Comparison of ENCODE assay signal across 8 cellular contexts in genomic region chr11:74748211-74749126, GRCh38. TPM values are rescaled to one million over a fixed set of nuclear protein-coding genes. Genes with fewer than 3 reads are reported as not detected.
DNase-seq lines count a peak whose midpoint lies in the region; ATAC-seq and TF ChIP-seq lines count a peak whose summit lies in the region.

RNF169 (plus strand) TSS chr11:74748849; CDS start chr11:74748881, 32 bp downstream.

- CTCF ChIA-PET in RWPE1 (lab: Yijun Ruan, JAX), result interaction anchor here (0.6 kb wide), 1 partner anchor 47 kb away, joined by 7 read pairs; no protein-coding TSS in a partner anchor

- H3K4me3 Mint-ChIP-seq in activated T-helper 17 cell treated with anti-CD3 and anti-CD28 coated beads, Interleukin-2, amount 50 U/mL, for 72 hours, result peak within 1 kb of the TSS; percentile 92
- H3K4me3 Mint-ChIP-seq in natural killer cell, result peak within 1 kb of the TSS; percentile 95

- peaks cover 11% of the 10 kb centered on the region for H3K36me3 Mint-ChIP-seq in activated T-helper 17 cell treated with anti-CD3 and anti-CD28 coated beads, Interleukin-2, amount 50 U/mL, for 72 hours (ENCODE audit: low read depth)
- H3K36me3 Mint-ChIP-seq in natural killer cell, result no peaks in the 10 kb centered on the region

- peak within 1 kb of the TSS; percentile 93 for H3K27ac ChIP-seq in RWPE1

- intact Hi-C loops in natural killer cell (cut with micrococcal nuclease), result loop anchor here (1.0 to 2.0 kb wide), 2 partner anchors 34 to 73 kb away; no protein-coding TSS in a partner anchor

- peak within 1 kb of the TSS; percentile 88 for H3K27ac Mint-ChIP-seq in activated T-helper 17 cell treated with anti-CD3 and anti-CD28 coated beads, Interleukin-2, amount 50 U/mL, for 72 hours
- peak within 1 kb of the TSS; percentile 87 to 93 for H3K27ac Mint-ChIP-seq in natural killer cell

- H3K9me3 Mint-ChIP-seq in activated T-helper 17 cell treated with anti-CD3 and anti-CD28 coated beads, Interleukin-2, amount 50 U/mL, for 72 hours, result no peaks in the 10 kb centered on the region
- H3K9me3 Mint-ChIP-seq in natural killer cell, result no peaks in the 10 kb centered on the region

- H3K4me1 Mint-ChIP-seq in activated T-helper 17 cell treated with anti-CD3 and anti-CD28 coated beads, Interleukin-2, amount 50 U/mL, for 72 hours, result peaks cover 23% of the 10 kb centered on the region
- peaks cover 20 to 33% of the 10 kb centered on the region in 2 donors for H3K4me1 Mint-ChIP-seq in natural killer cell

- no peaks in the 10 kb centered on the region for H3K27me3 Mint-ChIP-seq in activated T-helper 17 cell treated with anti-CD3 and anti-CD28 coated beads, Interleukin-2, amount 50 U/mL, for 72 hours
- no peaks in the 10 kb centered on the region for H3K27me3 Mint-ChIP-seq in natural killer cell (ENCODE audit: low read depth in 2 of 2)

- H3K4me3 ChIP-seq in LNCaP clone FGC (ENCODE audit: low read depth, low read length), result peak within 1 kb of the TSS; percentile 85
- peak within 1 kb of the TSS; percentile 84 for H3K4me3 ChIP-seq in fibroblast of mammary gland (ENCODE audit: control insufficient read depth, low read depth, low read length)

- POLR2A ChIA-PET in RWPE1 (lab: Yijun Ruan, JAX; ENCODE audit: low non-redundant PET), result no interaction called here

- peak; percentile 96 for DNase-seq in Daoy (ENCODE audit: low read depth)
- DNase-seq in GOT3 (lab: John Stamatoyannopoulos, UW), result peak; percentile 10
- DNase-seq in LNCaP clone FGC (ENCODE audit: low read depth), result peak; percentile 90
- DNase-seq in RWPE1 (ENCODE audit: low spot score), result peak; percentile 98
- peak; percentile 94 for DNase-seq in fibroblast of mammary gland (ENCODE audit: low read depth)
- DNase-seq in natural killer cell, result peak; percentile 87
- peak; percentile 92 for DNase-seq in stimulated activated naive CD4-positive, alpha-beta T cell treated with Interleukin-2 at 50 U/mL for 16 hours (lab: John Stamatoyannopoulos, UW)

- TF ChIP-seq CTCF in LNCaP clone FGC (IDR thresholded peaks at IDR 0.05; ENCODE audit: control insufficient read depth, extremely low read depth, insufficient read depth) (no peak), RWPE1 (conservative IDR thresholded peaks at IDR 0.05; ENCODE audit: low read depth) (no peak), fibroblast of mammary gland (conservative IDR thresholded peaks at IDR 0.05; ENCODE audit: control insufficient read depth, insufficient read depth, low read depth, low read length) (no peak), natural killer cell (IDR thresholded peaks at IDR 0.05) (no peak)

- peak; percentile 99 for ATAC-seq in activated T-helper 17 cell treated with anti-CD3 and anti-CD28 coated beads, Interleukin-2, amount 50 U/mL, for 72 hours (replicated peaks)
- peak; percentile 97 to 99 (median 97) for ATAC-seq in natural killer cell

RNA-seq across cellular contexts. Expression of gene RNF169, which starts in this region (rescaled TPM):
- 5.0 and 5.8 TPM in 2 replicates for total RNA-seq in Daoy (2014; rRNA removed; shearing (Covaris generic))
- 10 to 100 TPM; 14.6 to 15.8 TPM for total RNA-seq in activated T-helper 17 cell treated with anti-CD3 and anti-CD28 coated beads, Interleukin-2, amount 50 U/mL, for 72 hours
- total RNA-seq in natural killer cell, result 10 to 100 TPM; 29.1 to 39.8 (median 37.9) TPM

Comparison
In these comparisons a context has a peak if more than half of its experiments do, and no peak if none do; other contexts are left out.
1. Peak in every context shown above with its lines: DNase-seq, ATAC-seq, H3K4me3 ChIP-seq and H3K27ac ChIP-seq.
2. DNase-seq: peak in every context shown above with its lines; median percentile 98 in RWPE1; 96 in Daoy; 94 in fibroblast of mammary gland; 92 in stimulated activated naive CD4-positive, alpha-beta T cell treated with Interleukin-2 at 50 U/mL for 16 hours; 90 in LNCaP clone FGC; 87 in natural killer cell; 10 in GOT3.